21 cellular contexts compared by ENCODE assay signal in the genomic region with DNA sequence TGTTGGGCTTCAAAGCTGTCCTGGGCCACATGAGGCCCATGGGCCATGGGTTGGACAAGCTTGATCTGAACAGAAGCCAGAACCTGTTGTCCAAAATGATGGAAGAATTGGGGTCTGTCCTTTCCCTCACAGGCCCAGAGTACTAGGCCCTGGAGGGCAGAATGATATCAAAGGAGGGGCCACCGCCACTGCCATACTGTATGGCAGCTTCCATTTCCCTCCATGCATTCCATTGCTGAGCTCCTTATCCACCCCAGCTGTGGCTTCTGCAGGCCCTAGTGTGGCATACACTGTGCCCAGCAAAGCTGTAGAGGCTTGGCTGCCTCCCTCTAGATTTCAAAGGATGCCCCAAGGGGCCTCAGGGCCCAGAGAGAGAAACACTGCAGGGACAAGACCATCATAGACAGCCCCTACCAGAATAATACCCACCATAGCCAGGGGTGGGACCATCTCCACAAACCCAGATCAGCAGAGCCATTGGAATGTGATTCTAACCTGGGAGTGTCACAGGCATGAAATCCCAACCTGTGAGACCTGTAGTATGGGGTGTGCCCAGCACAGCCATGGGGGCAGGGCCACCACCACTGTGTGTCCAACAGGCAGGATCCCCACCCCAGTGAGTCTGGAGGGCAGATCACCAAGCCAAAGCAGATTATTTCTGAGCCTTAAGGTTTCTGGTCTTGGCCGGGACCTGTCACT.
"Had no signal": no experiment of that assay in that cellular context is flagged by ENCODE, and none has a peak within 500 bp of the region (broad histone marks: within the 10 kb centered on the region; RNA-seq: fewer than 3 reads in every experiment).

No MANE protein-coding gene starts in this region.

- H3K36me3 ChIP-seq: breast epithelium, prostate gland, suprapubic skin had no signal

- ATAC-seq: activated T-cell treated with anti-CD3 and anti-CD28 coated beads, Interleukin-2, amount 50 U/mL, for 4 hours; esophagus mucosa; left cardiac atrium; right cardiac atrium; stimulated activated naive CD8-positive, alpha-beta T cell treated with anti-CD3 and anti-CD28 coated beads, Interleukin-15, amount 100 ng/mL, for 72 hours; T-helper 17 cell had no signal

- H3K9me3 ChIP-seq: breast epithelium, prostate gland, suprapubic skin had no signal

- H3K4me3 ChIP-seq: breast epithelium, lung, prostate gland, skin epidermis, suprapubic skin had no signal

- H3K27me3 ChIP-seq: breast epithelium had no signal

- H3K27ac ChIP-seq: breast epithelium, prostate gland, skin epidermis, suprapubic skin, VCaP had no signal

- H3K4me1 ChIP-seq: breast epithelium, prostate gland had no signal

- DNase-seq: activated CD4-positive, alpha-beta T cell treated with anti-CD3 and anti-CD28 coated beads, Interleukin-2, amount 50 U/mL, for 1 hour; activated CD4-positive, CD25-positive, alpha-beta regulatory T cell treated with anti-CD3 and anti-CD28 coated beads, Interleukin-2, amount 50 U/mL, for 72 hours; activated CD8-positive, alpha-beta memory T cell treated with anti-CD3 and anti-CD28 coated beads, Interleukin-2, amount 50 U/mL, for 4 hours; activated naive CD4-positive, alpha-beta T cell treated with anti-CD3 and anti-CD28 coated beads, Interleukin-2, amount 10 ng/mL, durations not matched to agents 7 days and 5 days; activated T-cell treated with anti-CD3 and anti-CD28 coated beads, Interleukin-2, amount 50 U/mL, for 4 hours; aorta; cortex of kidney; effector CD8-positive, alpha-beta T cell; left cardiac atrium; right cardiac atrium; stimulated activated CD4-positive, alpha-beta T cell treated with anti-CD3 and anti-CD28 coated beads, Interleukin-15, amount 100 ng/mL, for 24 hours; stimulated activated CD4-positive, alpha-beta T cell treated with anti-CD3 and anti-CD28 coated beads, Interleukin-4, amount 100 ng/mL, for 1 hour; stimulated activated naive CD8-positive, alpha-beta T cell treated with anti-CD3 and anti-CD28 coated beads, Interleukin-15, amount 100 ng/mL, for 72 hours; T-helper 17 cell had no signal
